In the genomic region with DNA sequence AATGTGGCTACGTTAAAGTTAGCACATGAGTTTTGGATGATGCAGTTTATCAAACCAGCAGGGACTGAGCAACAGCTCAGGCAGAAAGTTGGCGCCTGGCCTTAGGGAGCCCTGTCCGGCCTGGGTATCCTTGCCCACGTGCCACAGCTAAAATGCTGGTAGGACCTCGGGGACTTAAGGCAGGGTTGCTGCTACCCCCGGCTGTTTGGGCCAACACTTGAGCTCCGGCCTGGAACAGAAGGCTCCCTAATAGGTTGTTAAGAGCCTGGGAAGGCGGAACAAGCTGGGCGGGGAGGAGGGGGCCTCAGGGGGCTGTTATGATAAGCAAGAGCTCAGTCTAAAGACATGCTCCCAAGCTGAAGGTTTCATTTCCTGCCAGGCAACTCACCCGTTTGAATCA, we compare ENCODE assay signal across 12 cellular contexts. TPM values are rescaled to one million over a fixed set of nuclear protein-coding genes. Genes with fewer than 3 reads are reported as not detected.
A peak's percentile ranks its signal among the peaks of the same experiment; 100 is the strongest.
DNase-seq lines count a peak whose midpoint lies in the region; ATAC-seq and TF ChIP-seq lines count a peak whose summit lies in the region.
"Had no signal": no experiment of that assay in that cellular context is flagged by ENCODE, and none has a peak within 500 bp of the region (broad histone marks: within the 10 kb centered on the region; RNA-seq: fewer than 3 reads in every experiment).

No MANE protein-coding gene starts in this region.

- no peaks in the 10 kb centered on the region for H3K36me3 Mint-ChIP-seq in neural crest cell (ENCODE audit: low read depth)
- no peaks in the 10 kb centered on the region for H3K36me3 Mint-ChIP-seq in activated naive CD8-positive, alpha-beta T cell treated with anti-CD3 and anti-CD28 coated beads, Interleukin-2, amount 50 U/mL, for 24 hours (ENCODE audit: low read depth)
- H3K36me3 Mint-ChIP-seq: IgD-negative memory B cell had no signal

- peak overlapping the region; percentile 99 for H3K27ac Mint-ChIP-seq in neural crest cell (ENCODE audit: unreplicated experiment)
- H3K27ac Mint-ChIP-seq in activated naive CD8-positive, alpha-beta T cell treated with anti-CD3 and anti-CD28 coated beads, Interleukin-2, amount 50 U/mL, for 24 hours = no peak overlapping the region
- H3K27ac Mint-ChIP-seq: IgD-negative memory B cell had no signal

- H3K9me3 ChIP-seq in MG63 = no peaks in the 10 kb centered on the region
- H3K9me3 ChIP-seq: SJCRH30 had no signal

- H3K27me3 Mint-ChIP-seq in neural crest cell (ENCODE audit: low read depth) = no peaks in the 10 kb centered on the region
- H3K27me3 Mint-ChIP-seq in activated naive CD8-positive, alpha-beta T cell treated with anti-CD3 and anti-CD28 coated beads, Interleukin-2, amount 50 U/mL, for 24 hours = peaks cover 5% of the 10 kb centered on the region

- H3K4me3 ChIP-seq in MG63 = no peak overlapping the region
- H3K4me3 ChIP-seq: SJCRH30 had no signal

- peaks cover 90% of the 10 kb centered on the region for H3K4me1 Mint-ChIP-seq in neural crest cell
- no peaks in the 10 kb centered on the region for H3K4me1 Mint-ChIP-seq in activated naive CD8-positive, alpha-beta T cell treated with anti-CD3 and anti-CD28 coated beads, Interleukin-2, amount 50 U/mL, for 24 hours
- H3K4me1 Mint-ChIP-seq: IgD-negative memory B cell had no signal

- H3K9me3 Mint-ChIP-seq in neural crest cell = no peaks in the 10 kb centered on the region
- H3K9me3 Mint-ChIP-seq in activated naive CD8-positive, alpha-beta T cell treated with anti-CD3 and anti-CD28 coated beads, Interleukin-2, amount 50 U/mL, for 24 hours = no peaks in the 10 kb centered on the region
- H3K9me3 Mint-ChIP-seq: IgD-negative memory B cell had no signal

- peak overlapping the region; percentile 87 for H3K4me3 Mint-ChIP-seq in neural crest cell
- no peak overlapping the region for H3K4me3 Mint-ChIP-seq in activated naive CD8-positive, alpha-beta T cell treated with anti-CD3 and anti-CD28 coated beads, Interleukin-2, amount 50 U/mL, for 24 hours
- H3K4me3 Mint-ChIP-seq: IgD-negative memory B cell had no signal

- DNase-seq in NCI-H748 (lab: John Stamatoyannopoulos, UW; ENCODE audit: unreplicated experiment) = peak; percentile 58
- DNase-seq in NCI-H748 treated with DMSO at 0.1 percent for 48 hours (lab: John Stamatoyannopoulos, UW) = no peak
- DNase-seq in foreskin melanocyte = peak; percentile 49
- no peak for DNase-seq in neural crest cell (ENCODE audit: low read depth, low spot score)
- DNase-seq in activated naive CD8-positive, alpha-beta T cell treated with anti-CD3 and anti-CD28 coated beads, Interleukin-2, amount 50 U/mL, for 24 hours = no peak
- DNase-seq in MG63 = no peak
- DNase-seq: activated CD4-positive, CD25-positive, alpha-beta regulatory T cell treated with anti-CD3 and anti-CD28 coated beads, Interleukin-2, amount 50 U/mL, for 72 hours; effector memory CD4-positive, alpha-beta T cell had no signal

- TF ChIP-seq CTCF in neural crest cell (conservative IDR thresholded peaks at IDR 0.05) = no peak

- ATAC-seq in GM21423 (IDR thresholded peaks at IDR 0.05; ENCODE audit: unreplicated experiment) (no peak), HG03469 (IDR thresholded peaks at IDR 0.05; ENCODE audit: unreplicated experiment) (no peak)
- ATAC-seq in activated naive CD8-positive, alpha-beta T cell treated with anti-CD3 and anti-CD28 coated beads, Interleukin-2, amount 50 U/mL, for 24 hours = no peak

- H3K27me3 ChIP-seq in MG63 = no peaks in the 10 kb centered on the region
- H3K27me3 ChIP-seq: SJCRH30 had no signal

- H3K36me3 ChIP-seq in MG63 = peaks cover 6% of the 10 kb centered on the region; the same call in 1 of the 2 replicates
- H3K36me3 ChIP-seq: SJCRH30 had no signal

RNA-seq across cellular contexts. Expression of a gene that starts 39.7 kb away (rescaled TPM):
- total RNA-seq in neural crest cell = 73.7 and 86.9 TPM in 2 replicates
- 3.0 and 10.2 TPM in 2 replicates for total RNA-seq in MG63 (2014; rRNA removed; shearing (Covaris generic); ENCODE audit: low replicate concordance)

Comparison
In these comparisons a context has a peak if more than half of its experiments do, and no peak if none do; other contexts are left out.
1. DNase-seq: peak in NCI-H748 (single experiment) and foreskin melanocyte (single experiment); none in NCI-H748 treated with DMSO at 0.1 percent for 48 hours (single experiment), neural crest cell (single experiment), activated naive CD8-positive, alpha-beta T cell treated with anti-CD3 and anti-CD28 coated beads, Interleukin-2, amount 50 U/mL, for 24 hours (single experiment) and MG63 (single experiment).